Comparison of ENCODE assay signal across 1 cellular context in genomic region chr3:111782943-111783342, GRCh38.
A peak's percentile ranks its signal among the peaks of the same experiment; 100 is the strongest.
TF ChIP-seq lines count a peak whose summit lies in the region.

No MANE protein-coding gene starts in this region.

TF ChIP-seq in HepG2, 621 proteins besides CTCF, POLR2A, EP300 and RAD21 (continued from another document):
- TF ChIP-seq ZXDC (CRISPR knock-in tag; IDR thresholded peaks at IDR 0.05): no peak
- no peak for TF ChIP-seq ZNF660 (CRISPR knock-in tag; IDR thresholded peaks at IDR 0.05; ENCODE audit: borderline replicate concordance, low read depth)
- no peak for TF ChIP-seq ZNF260 (CRISPR knock-in tag; IDR thresholded peaks at IDR 0.05; ENCODE audit: borderline replicate concordance, low read depth)
- peak; percentile 66; the same call in 1 of the 2 replicates for TF ChIP-seq HMG20A (CRISPR knock-in tag; IDR thresholded peaks at IDR 0.05; ENCODE audit: borderline replicate concordance)
- no peak for TF ChIP-seq RARG (CRISPR knock-in tag; IDR thresholded peaks at IDR 0.05; ENCODE audit: low read depth)
- TF ChIP-seq ZBTB26 (CRISPR knock-in tag; IDR thresholded peaks at IDR 0.05; ENCODE audit: borderline replicate concordance): peak; percentile 96
- no peak for TF ChIP-seq UBTF (CRISPR knock-in tag; IDR thresholded peaks at IDR 0.05)
- no peak for TF ChIP-seq NR2F1 (CRISPR knock-in tag; IDR thresholded peaks at IDR 0.05)
- TF ChIP-seq SNAPC2 (CRISPR knock-in tag; IDR thresholded peaks at IDR 0.05): no peak
- TF ChIP-seq RFXAP (CRISPR knock-in tag; IDR thresholded peaks at IDR 0.05; ENCODE audit: borderline replicate concordance): no peak
- TF ChIP-seq ZNF670 (CRISPR knock-in tag; IDR thresholded peaks at IDR 0.05; ENCODE audit: borderline replicate concordance): no peak
- no peak for TF ChIP-seq ZNF549 (CRISPR knock-in tag; IDR thresholded peaks at IDR 0.05)
- no peak for TF ChIP-seq ZNF589 (CRISPR knock-in tag; conservative IDR thresholded peaks at IDR 0.05)
